Comparison of ENCODE assay signal across 1 cellular context in the genomic region with DNA sequence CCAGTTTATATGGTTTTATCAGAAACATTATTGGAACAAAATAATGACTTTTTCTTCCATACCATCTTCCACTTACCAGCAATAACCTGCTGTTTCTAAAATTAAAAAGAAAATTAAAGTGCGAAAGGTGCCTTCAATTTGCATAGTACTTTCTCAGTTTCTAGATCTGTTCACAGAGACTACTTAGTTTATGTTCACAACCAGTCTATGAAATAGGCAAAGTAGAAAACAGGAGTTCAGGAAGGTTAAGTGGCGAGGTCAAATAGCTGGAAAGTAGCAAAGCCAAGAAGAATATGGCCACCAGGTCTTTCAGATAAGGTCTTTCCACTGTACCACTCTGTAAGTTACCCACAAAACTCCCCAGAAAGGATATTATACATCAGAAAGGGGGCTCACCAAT.
TF ChIP-seq lines count a peak whose summit lies in the region.

No MANE protein-coding gene starts in this region.

TF ChIP-seq in GM12878, 131 proteins besides CTCF, POLR2A, EP300 and RAD21 (continued from another document):
- TF ChIP-seq, protein P1, sequence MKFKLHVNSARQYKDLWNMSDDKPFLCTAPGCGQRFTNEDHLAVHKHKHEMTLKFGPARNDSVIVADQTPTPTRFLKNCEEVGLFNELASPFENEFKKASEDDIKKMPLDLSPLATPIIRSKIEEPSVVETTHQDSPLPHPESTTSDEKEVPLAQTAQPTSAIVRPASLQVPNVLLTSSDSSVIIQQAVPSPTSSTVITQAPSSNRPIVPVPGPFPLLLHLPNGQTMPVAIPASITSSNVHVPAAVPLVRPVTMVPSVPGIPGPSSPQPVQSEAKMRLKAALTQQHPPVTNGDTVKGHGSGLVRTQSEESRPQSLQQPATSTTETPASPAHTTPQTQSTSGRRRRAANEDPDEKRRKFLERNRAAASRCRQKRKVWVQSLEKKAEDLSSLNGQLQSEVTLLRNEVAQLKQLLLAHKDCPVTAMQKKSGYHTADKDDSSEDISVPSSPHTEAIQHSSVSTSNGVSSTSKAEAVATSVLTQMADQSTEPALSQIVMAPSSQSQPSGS (IDR thresholded peaks at IDR 0.05; ENCODE audit: low read length), result 0 out of 2 replicates have a peak, but pooled peaks have one; percentile 31
